15 cellular contexts compared by ENCODE assay signal in the genomic region with DNA sequence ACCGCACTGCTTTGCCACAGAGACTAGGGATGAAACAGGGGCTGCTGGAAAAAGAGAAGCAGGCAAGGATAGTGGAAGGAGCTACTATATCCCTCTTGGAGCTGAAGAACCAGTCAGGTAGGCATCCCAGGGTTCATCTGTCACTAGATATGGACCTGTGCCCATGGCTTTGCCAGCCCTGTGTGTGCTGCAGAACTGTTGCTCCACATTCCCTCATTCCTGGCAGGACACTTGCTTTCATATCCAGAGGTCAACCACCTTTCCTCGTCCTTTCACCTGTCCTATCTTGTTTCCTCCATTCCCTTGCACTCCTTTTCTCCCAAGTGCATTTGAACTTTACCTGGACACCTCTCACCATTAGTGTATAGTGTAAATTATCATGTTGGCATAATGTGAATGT. TPM values are rescaled to one million over a fixed set of nuclear protein-coding genes. Genes with fewer than 3 reads are reported as not detected.
A peak's percentile ranks its signal among the peaks of the same experiment; 100 is the strongest.
DNase-seq lines count a peak whose midpoint lies in the region; ATAC-seq and TF ChIP-seq lines count a peak whose summit lies in the region.
"Had no signal": no experiment of that assay in that cellular context is flagged by ENCODE, and none has a peak within 500 bp of the region (broad histone marks: within the 10 kb centered on the region; RNA-seq: fewer than 3 reads in every experiment).

No MANE protein-coding gene starts in this region.

- H3K27ac ChIP-seq in skeletal muscle tissue (ENCODE audit: low read depth, low read length) (peak overlapping the region; percentile 4), stomach (peak overlapping the region in 2 of 5 donors; percentile 11 to 40)
- H3K27ac ChIP-seq: A549 had no signal

- CTCF ChIA-PET in activated CD4-positive, alpha-beta T cell treated with anti-CD3 and anti-CD28 coated beads, Interleukin-2, amount 10 ng/mL, durations not matched to agents 7 days and 5 days (lab: Charles Lee) = interaction anchor here (0.7 kb wide), 1 partner anchor 106 kb away, joined by 3 read pairs; no protein-coding TSS in a partner anchor
- CTCF ChIA-PET in T-cell (lab: Charles Lee) = interaction anchor here (0.6 to 1.2 kb wide), 2 partner anchors 75 to 135 kb away, joined by 3 read pairs; no protein-coding TSS in a partner anchor

- ATAC-seq in T-cell (replicated peaks in 1 of 4) (no peak), left cardiac atrium (peak; percentile 47 to 50)
- ATAC-seq: A549, HCT116, mucosa of descending colon had no signal

- no peak for TF ChIP-seq POLR2A in stomach (IDR thresholded peaks at IDR 0.05)

- H3K9me3 ChIP-seq in skeletal muscle tissue (ENCODE audit: control insufficient read depth in 3 of 3, low read length in 3 of 3) (no peaks in the 10 kb centered on the region), stomach (no peaks in the 10 kb centered on the region)
- H3K9me3 ChIP-seq: A549, mucosa of descending colon had no signal

- no peak for DNase-seq in activated CD4-positive, alpha-beta T cell treated with anti-CD3 and anti-CD28 coated beads, Interleukin-2, amount 10 ng/mL, durations not matched to agents 7 days and 5 days
- DNase-seq in activated CD4-positive, alpha-beta T cell treated with anti-CD3 and anti-CD28 coated beads for 4 hours = no peak
- DNase-seq in T-cell = no peak
- DNase-seq in left cardiac atrium = no peak
- no peak for DNase-seq in stomach
- no peak for DNase-seq in osteocyte (ENCODE audit: extremely low spot score, unreplicated experiment)
- DNase-seq in NCI-H524 treated with DMSO at 0.1 percent for 48 hours (lab: John Stamatoyannopoulos, UW) = no peak
- DNase-seq: foreskin fibroblast, Kasumi-1, mucosa of descending colon, NCI-H187 treated with DMSO at 0.1 percent for 48 hours, NCI-H524 had no signal

- no peak for TF ChIP-seq EP300 in stomach (IDR thresholded peaks at IDR 0.05)

- H3K9me3 Mint-ChIP-seq in activated CD4-positive, alpha-beta T cell treated with anti-CD3 and anti-CD28 coated beads, Interleukin-2, amount 10 ng/mL, durations not matched to agents 7 days and 5 days = no peaks in the 10 kb centered on the region
- H3K9me3 Mint-ChIP-seq in T-cell (no peaks in the 10 kb centered on the region), osteocyte (ENCODE audit: unreplicated experiment) (no peaks in the 10 kb centered on the region)

- no peak for TF ChIP-seq CTCF in stomach (IDR thresholded peaks at IDR 0.05)
- TF ChIP-seq CTCF in osteocyte (IDR thresholded peaks at IDR 0.05) = no peak

- H3K36me3 Mint-ChIP-seq in activated CD4-positive, alpha-beta T cell treated with anti-CD3 and anti-CD28 coated beads, Interleukin-2, amount 10 ng/mL, durations not matched to agents 7 days and 5 days (ENCODE audit: low read depth) = peaks cover 47% of the 10 kb centered on the region
- H3K36me3 Mint-ChIP-seq in T-cell (peaks cover 10% of the 10 kb centered on the region), osteocyte (ENCODE audit: unreplicated experiment) (peaks cover 7% of the 10 kb centered on the region)

- peak overlapping the region; percentile 61 for H3K27ac Mint-ChIP-seq in activated CD4-positive, alpha-beta T cell treated with anti-CD3 and anti-CD28 coated beads, Interleukin-2, amount 10 ng/mL, durations not matched to agents 7 days and 5 days
- peak overlapping the region; percentile 99 for H3K27ac Mint-ChIP-seq in T-cell
- H3K27ac Mint-ChIP-seq in osteocyte (ENCODE audit: unreplicated experiment) = no peak overlapping the region

- H3K4me3 ChIP-seq in skeletal muscle tissue (ENCODE audit: low read length in 3 of 3) (peak overlapping the region in 1 of 3 donors; percentile 26), stomach (no peak overlapping the region)
- H3K4me3 ChIP-seq: A549, mucosa of descending colon had no signal

- H3K4me1 ChIP-seq in skeletal muscle tissue (ENCODE audit: control insufficient read depth in 3 of 3, insufficient read depth in 3 of 3, low read length in 3 of 3) (peaks cover 13 to 24% (median 24%) of the 10 kb centered on the region in 3 donors), stomach (peaks cover 48 to 92% (median 73%) of the 10 kb centered on the region in 4 donors)

- H3K4me3 Mint-ChIP-seq in activated CD4-positive, alpha-beta T cell treated with anti-CD3 and anti-CD28 coated beads, Interleukin-2, amount 10 ng/mL, durations not matched to agents 7 days and 5 days = peak overlapping the region; percentile 68
- H3K4me3 Mint-ChIP-seq in T-cell (peak overlapping the region; percentile 73 to 91 (median 73)), osteocyte (ENCODE audit: unreplicated experiment) (no peak overlapping the region)

- WGBS in stomach, 5 donors = 56 to 75% (median 69%) methylated on average over 2 of the region's 2 CpGs

- POLR2A ChIA-PET in activated CD4-positive, alpha-beta T cell treated with anti-CD3 and anti-CD28 coated beads, Interleukin-2, amount 10 ng/mL, durations not matched to agents 7 days and 5 days (lab: Charles Lee) = interaction anchor here (0.7 kb wide), 1 partner anchor 55 kb away, joined by 5 read pairs; no protein-coding TSS in a partner anchor
- POLR2A ChIA-PET in T-cell (lab: Charles Lee) = interaction anchor here in 1 of 2 donors (0.6 to 1.5 kb wide), 3 partner anchors 16 to 318 kb away, joined by 3 read pairs; no protein-coding TSS in a partner anchor

- H3K9ac ChIP-seq in skeletal muscle tissue (ENCODE audit: low read depth in 1 of 3, low read length in 3 of 3) = no peak overlapping the region

- H3K36me3 ChIP-seq in skeletal muscle tissue (ENCODE audit: control insufficient read depth in 3 of 3, insufficient read depth in 3 of 3, low read length in 3 of 3) (peaks cover 0 to 3% (median 0%) of the 10 kb centered on the region in 3 donors), stomach (peaks cover 3 to 4% (median 3%) of the 10 kb centered on the region in 4 donors)

- no peaks in the 10 kb centered on the region for H3K27me3 Mint-ChIP-seq in activated CD4-positive, alpha-beta T cell treated with anti-CD3 and anti-CD28 coated beads, Interleukin-2, amount 10 ng/mL, durations not matched to agents 7 days and 5 days
- no peaks in the 10 kb centered on the region for H3K27me3 Mint-ChIP-seq in T-cell
- H3K27me3 Mint-ChIP-seq in osteocyte (ENCODE audit: unreplicated experiment) = no peaks in the 10 kb centered on the region

- H3K27me3 ChIP-seq in skeletal muscle tissue (ENCODE audit: control insufficient read depth in 3 of 3, insufficient read depth in 3 of 3, low read length in 3 of 3) (no peaks in the 10 kb centered on the region), stomach (no peaks in the 10 kb centered on the region)

- intact Hi-C loops in left cardiac atrium (cut with DNase I) = no loop called here
- intact Hi-C loops in stomach (cut with DNase I; ENCODE audit: low total_unique reads) = no loop called here

- H3K4me1 Mint-ChIP-seq in activated CD4-positive, alpha-beta T cell treated with anti-CD3 and anti-CD28 coated beads, Interleukin-2, amount 10 ng/mL, durations not matched to agents 7 days and 5 days = peaks cover 73% of the 10 kb centered on the region
- H3K4me1 Mint-ChIP-seq in T-cell = peaks cover 85 to 90% (median 86%) of the 10 kb centered on the region in 3 donors
- peaks cover 28% of the 10 kb centered on the region for H3K4me1 Mint-ChIP-seq in osteocyte (ENCODE audit: unreplicated experiment)

RNA-seq across cellular contexts. Expression of a gene that starts 12.0 kb away (rescaled TPM):
- total RNA-seq in activated CD4-positive, alpha-beta T cell treated with anti-CD3 and anti-CD28 coated beads, Interleukin-2, amount 10 ng/mL, durations not matched to agents 7 days and 5 days = 10 to 100 TPM; 62.9 to 65.6 TPM
- total RNA-seq in T-cell (100 to 1,000 TPM in 3 of 5 donors, 10 to 100 TPM in 2; 88.1 to 165 (median 107) TPM), left cardiac atrium (10 to 100 TPM; 20.2 to 29.3 TPM), skeletal muscle tissue (50.6 TPM), stomach (100 to 1,000 TPM in 1 of 5 donors, 10 to 100 TPM in 4; 35.9 to 183 (median 41.1) TPM), osteocyte (25.9 and 29.2 TPM in 2 replicates)
- polyA plus RNA-seq in stomach = 10 to 100 TPM in 1 of 3 donors, 1 to 10 TPM in 2; 8.2 to 13.9 (median 9.2) TPM

Comparison
In these comparisons a context has a peak if more than half of its experiments do, and no peak if none do; other contexts are left out.
1. ATAC-seq: peak in left cardiac atrium (2 of 2); none in T-cell (0 of 4).